ENCODE assay signal across 26 cellular contexts in the genomic region with DNA sequence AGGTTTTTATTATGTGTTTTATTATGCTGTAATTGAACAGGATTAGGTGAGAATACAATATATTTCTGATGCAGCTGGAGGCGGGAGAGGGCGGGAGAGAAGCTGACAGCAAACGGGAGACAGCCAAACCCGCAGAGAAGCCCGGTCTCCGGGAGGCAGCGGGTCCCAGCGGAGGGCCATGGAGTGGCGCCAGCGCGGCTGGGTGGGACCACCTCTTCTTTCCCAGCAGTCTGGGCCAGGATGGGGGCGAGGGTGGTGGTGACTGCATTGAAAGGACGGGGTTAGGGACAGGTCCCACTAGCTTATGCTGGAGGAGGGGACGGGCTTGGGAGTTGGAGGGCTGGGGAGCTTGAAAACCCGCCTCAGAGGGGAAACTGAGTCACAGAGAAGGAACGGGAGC. TPM values are rescaled to one million over a fixed set of nuclear protein-coding genes. Genes with fewer than 3 reads are reported as not detected.
DNase-seq lines count a peak whose midpoint lies in the region; ATAC-seq and TF ChIP-seq lines count a peak whose summit lies in the region.
"Had no signal": no experiment of that assay in that cellular context is flagged by ENCODE, and none has a peak within 500 bp of the region (broad histone marks: within the 10 kb centered on the region; RNA-seq: fewer than 3 reads in every experiment).

No MANE protein-coding gene starts in this region.

- TF ChIP-seq CTCF in endodermal cell (conservative IDR thresholded peaks at IDR 0.05) (no peak), mesothelial cell of epicardium (IDR thresholded peaks at IDR 0.05; ENCODE audit: unreplicated experiment) (no peak)

- no peak overlapping the region for H2BK5ac ChIP-seq in mesenchymal stem cell (ENCODE audit: low read depth, low read length, poor library complexity, severe bottlenecking)

- H4K8ac ChIP-seq in mesenchymal stem cell (ENCODE audit: low read length): no peak overlapping the region

- no peak overlapping the region for H2BK120ac ChIP-seq in mesenchymal stem cell (ENCODE audit: low read depth, low read length)

- H3K9me3 Mint-ChIP-seq in activated naive CD4-positive, alpha-beta T cell treated with anti-CD3 and anti-CD28 coated beads, Interleukin-2, amount 50 U/mL, for 24 hours: no peaks in the 10 kb centered on the region
- no peaks in the 10 kb centered on the region for H3K9me3 Mint-ChIP-seq in activated naive CD4-positive, alpha-beta T cell treated with anti-CD3 and anti-CD28 coated beads for 36 hours
- H3K9me3 Mint-ChIP-seq in endodermal cell: no peaks in the 10 kb centered on the region
- H3K9me3 Mint-ChIP-seq in mesothelial cell of epicardium: no peaks in the 10 kb centered on the region
- no peaks in the 10 kb centered on the region for H3K9me3 Mint-ChIP-seq in stimulated activated naive B cell treated with anti-CD40 and anti-IgM and Interleukin-4, amounts not matched to agents 10 μg/mL and 1 μg/mL and 100 μg/mL, for 72 hours
- H3K9me3 Mint-ChIP-seq: activated T-cell treated with anti-CD3 and anti-CD28 coated beads, Interleukin-2, amount 50 U/mL, for 72 hours; CD4-positive, alpha-beta T cell; effector memory CD8-positive, alpha-beta T cell; natural killer cell; stimulated activated memory B cell treated with anti-CD40 and anti-IgM and Interleukin-4, amounts not matched to agents 10 μg/mL and 1 μg/mL and 100 μg/mL, for 72 hours had no signal

- no peak overlapping the region for H4K91ac ChIP-seq in mesenchymal stem cell (ENCODE audit: low read length)

- WGBS in endodermal cell (ENCODE audit: insufficient coverage in 1 of 2, insufficient read length in 1 of 2), 2 experiments: 18 to 27% methylated on average over 12 to 16 of the region's 16 CpGs
- WGBS in mesenchymal stem cell: 15% methylated on average over 15 of the region's 16 CpGs

- H3K4me2 ChIP-seq in mesenchymal stem cell (ENCODE audit: low read length, poor library complexity, severe bottlenecking): no peak overlapping the region

- peak overlapping the region; percentile 41 for H3K27ac Mint-ChIP-seq in activated naive CD4-positive, alpha-beta T cell treated with anti-CD3 and anti-CD28 coated beads, Interleukin-2, amount 50 U/mL, for 24 hours
- H3K27ac Mint-ChIP-seq in activated naive CD4-positive, alpha-beta T cell treated with anti-CD3 and anti-CD28 coated beads for 36 hours: no peak overlapping the region
- H3K27ac Mint-ChIP-seq in endodermal cell (no peak overlapping the region), mesothelial cell of epicardium (no peak overlapping the region)
- H3K27ac Mint-ChIP-seq in stimulated activated naive B cell treated with anti-CD40 and anti-IgM and Interleukin-4, amounts not matched to agents 10 μg/mL and 1 μg/mL and 100 μg/mL, for 72 hours: no peak overlapping the region
- H3K27ac Mint-ChIP-seq: activated CD8-positive, alpha-beta memory T cell treated with anti-CD3 and anti-CD28 coated beads, Interleukin-2, amount 10 ng/mL, durations not matched to agents 7 days and 5 days; activated T-cell treated with anti-CD3 and anti-CD28 coated beads, Interleukin-2, amount 50 U/mL, for 72 hours; CD4-positive, alpha-beta T cell; effector memory CD8-positive, alpha-beta T cell; natural killer cell; stimulated activated memory B cell treated with anti-CD40 and anti-IgM and Interleukin-4, amounts not matched to agents 10 μg/mL and 1 μg/mL and 100 μg/mL, for 72 hours had no signal

- DNase-seq in activated naive CD4-positive, alpha-beta T cell treated with anti-CD3 and anti-CD28 coated beads for 36 hours: no peak
- peak; percentile 58 for DNase-seq in endodermal cell
- DNase-seq in mesothelial cell of epicardium (ENCODE audit: low spot score in 2 of 2, unreplicated experiment in 2 of 2): no peak
- DNase-seq in stimulated activated CD4-positive, alpha-beta T cell treated with anti-CD3 and anti-CD28 coated beads, Interleukin-4, amount 100 ng/mL, for 1 hour: no peak
- no peak for DNase-seq in mesenchymal stem cell
- no peak for DNase-seq in stimulated activated naive B cell treated with anti-CD40 and anti-IgM and Interleukin-4, amounts not matched to agents 10 μg/mL and 1 μg/mL and 100 μg/mL, for 72 hours
- DNase-seq: 8988T; activated CD4-positive, alpha-beta T cell treated with anti-CD3 and anti-CD28 coated beads, Interleukin-2, amount 50 U/mL, for 1 hour; activated CD8-positive, alpha-beta memory T cell treated with anti-CD3 and anti-CD28 coated beads, Interleukin-2, amount 10 ng/mL, durations not matched to agents 7 days and 5 days; activated naive CD4-positive, alpha-beta T cell treated with anti-CD3 and anti-CD28 coated beads, Interleukin-2, amount 50 U/mL, for 16 hours; activated T-cell treated with anti-CD3 and anti-CD28 coated beads, Interleukin-2, amount 50 U/mL, for 72 hours; anterior cingulate cortex; CD4-positive, alpha-beta T cell; cortex of kidney; effector memory CD8-positive, alpha-beta T cell; heart right ventricle; natural killer cell; SIG-M5; sigmoid colon; stimulated activated CD4-positive, alpha-beta T cell treated with anti-CD3 and anti-CD28 coated beads, Interleukin-4, amount 100 ng/mL, for 4 hours had no signal

- intact Hi-C loops in activated naive CD4-positive, alpha-beta T cell treated with anti-CD3 and anti-CD28 coated beads for 36 hours (cut with micrococcal nuclease): no loop called here

- H3K27ac ChIP-seq in endodermal cell (ENCODE audit: low read depth, low read length): no peak overlapping the region
- no peak overlapping the region for H3K27ac ChIP-seq in mesenchymal stem cell (ENCODE audit: low read length, poor library complexity, severe bottlenecking)
- H3K27ac ChIP-seq: heart right ventricle, sigmoid colon, suprapubic skin had no signal

- no peak overlapping the region for H3K14ac ChIP-seq in mesenchymal stem cell (ENCODE audit: low read length in 2 of 2)

- no peak overlapping the region for H3K4me3 ChIP-seq in endodermal cell (ENCODE audit: low read length)
- no peak overlapping the region for H3K4me3 ChIP-seq in mesenchymal stem cell (ENCODE audit: insufficient read depth in 1 of 2, low read depth in 1 of 2, low read length in 2 of 2)
- H3K4me3 ChIP-seq: GM12878, heart right ventricle, K562, sigmoid colon, suprapubic skin had no signal

- H2BK15ac ChIP-seq in mesenchymal stem cell (ENCODE audit: low read depth, poor library complexity, severe bottlenecking): no peak overlapping the region

- no peak overlapping the region for H2AFZ ChIP-seq in mesenchymal stem cell (ENCODE audit: low read depth, low read length)

- H3K27me3 ChIP-seq in endodermal cell (ENCODE audit: control insufficient read depth, insufficient read depth, low read length, poor library complexity, severe bottlenecking): peaks cover 83% of the 10 kb centered on the region
- peaks cover 46 to 50% of the 10 kb centered on the region in 2 experiments for H3K27me3 ChIP-seq in mesenchymal stem cell (ENCODE audit: control insufficient read depth in 1 of 2, insufficient read depth in 1 of 2, low read length in 2 of 2)

- no peaks in the 10 kb centered on the region for H3K79me1 ChIP-seq in mesenchymal stem cell (replicated peaks; ENCODE audit: low read length, poor library complexity, severe bottlenecking)

- no peaks in the 10 kb centered on the region for H3K36me3 ChIP-seq in endodermal cell (ENCODE audit: control insufficient read depth, insufficient read depth, low read length)
- H3K36me3 ChIP-seq in mesenchymal stem cell (ENCODE audit: control insufficient read depth in 1 of 2, insufficient read depth in 2 of 2, low read depth in 1 of 2, low read length in 2 of 2): no peaks in the 10 kb centered on the region
- H3K36me3 ChIP-seq: heart right ventricle, sigmoid colon, suprapubic skin had no signal

- peak overlapping the region in 1 of 2 experiments; percentile 3 for H3K23ac ChIP-seq in mesenchymal stem cell (ENCODE audit: low read length in 2 of 2)

- H2AK5ac ChIP-seq in mesenchymal stem cell (ENCODE audit: low read length, severe bottlenecking): no peak overlapping the region

- ATAC-seq in GM19452 (IDR thresholded peaks at IDR 0.05; ENCODE audit: unreplicated experiment): no peak
- ATAC-seq in stimulated activated naive B cell treated with anti-CD40 and anti-IgM and Interleukin-4, amounts not matched to agents 10 μg/mL and 1 μg/mL and 100 μg/mL, for 72 hours (replicated peaks): no peak
- ATAC-seq: activated CD8-positive, alpha-beta memory T cell treated with anti-CD3 and anti-CD28 coated beads, Interleukin-2, amount 10 ng/mL, durations not matched to agents 7 days and 5 days; activated T-cell treated with anti-CD3 and anti-CD28 coated beads, Interleukin-2, amount 50 U/mL, for 72 hours; effector memory CD8-positive, alpha-beta T cell; GM12878; heart right ventricle; K562; natural killer cell; stimulated activated memory B cell treated with anti-CD40 and anti-IgM and Interleukin-4, amounts not matched to agents 10 μg/mL and 1 μg/mL and 100 μg/mL, for 72 hours had no signal

- H3K9me3 ChIP-seq in endodermal cell (ENCODE audit: control insufficient read depth, low read length) (no peaks in the 10 kb centered on the region), mesenchymal stem cell (ENCODE audit: control insufficient read depth, low read length) (no peaks in the 10 kb centered on the region)
- H3K9me3 ChIP-seq: heart right ventricle, sigmoid colon, suprapubic skin had no signal

- H3K36me3 Mint-ChIP-seq in activated naive CD4-positive, alpha-beta T cell treated with anti-CD3 and anti-CD28 coated beads, Interleukin-2, amount 50 U/mL, for 24 hours: peaks cover 1% of the 10 kb centered on the region
- H3K36me3 Mint-ChIP-seq in activated naive CD4-positive, alpha-beta T cell treated with anti-CD3 and anti-CD28 coated beads for 36 hours (ENCODE audit: low read depth): no peaks in the 10 kb centered on the region
- no peaks in the 10 kb centered on the region for H3K36me3 Mint-ChIP-seq in endodermal cell (ENCODE audit: low read depth)
- H3K36me3 Mint-ChIP-seq in mesothelial cell of epicardium: no peaks in the 10 kb centered on the region
- no peaks in the 10 kb centered on the region for H3K36me3 Mint-ChIP-seq in stimulated activated naive B cell treated with anti-CD40 and anti-IgM and Interleukin-4, amounts not matched to agents 10 μg/mL and 1 μg/mL and 100 μg/mL, for 72 hours
- H3K36me3 Mint-ChIP-seq: activated CD8-positive, alpha-beta memory T cell treated with anti-CD3 and anti-CD28 coated beads, Interleukin-2, amount 10 ng/mL, durations not matched to agents 7 days and 5 days; natural killer cell; stimulated activated memory B cell treated with anti-CD40 and anti-IgM and Interleukin-4, amounts not matched to agents 10 μg/mL and 1 μg/mL and 100 μg/mL, for 72 hours had no signal

- no peak overlapping the region for H3K18ac ChIP-seq in mesenchymal stem cell (ENCODE audit: low read depth in 1 of 2, low read length in 2 of 2)

- H3K9ac ChIP-seq in endodermal cell (ENCODE audit: extremely low read depth, low read length, poor library complexity, severe bottlenecking) (no peak overlapping the region), mesenchymal stem cell (ENCODE audit: low read length) (no peak overlapping the region)

- peaks cover 29% of the 10 kb centered on the region for H3K27me3 Mint-ChIP-seq in activated naive CD4-positive, alpha-beta T cell treated with anti-CD3 and anti-CD28 coated beads, Interleukin-2, amount 50 U/mL, for 24 hours
- H3K27me3 Mint-ChIP-seq in activated naive CD4-positive, alpha-beta T cell treated with anti-CD3 and anti-CD28 coated beads for 36 hours (ENCODE audit: low read depth): peaks cover 48% of the 10 kb centered on the region
- peaks cover 84% of the 10 kb centered on the region for H3K27me3 Mint-ChIP-seq in endodermal cell (ENCODE audit: insufficient read depth)
- H3K27me3 Mint-ChIP-seq in mesothelial cell of epicardium (ENCODE audit: low read depth): peaks cover 65% of the 10 kb centered on the region
- H3K27me3 Mint-ChIP-seq in stimulated activated naive B cell treated with anti-CD40 and anti-IgM and Interleukin-4, amounts not matched to agents 10 μg/mL and 1 μg/mL and 100 μg/mL, for 72 hours: peaks cover 51 to 53% of the 10 kb centered on the region in 2 donors

- no peak overlapping the region for H3K4ac ChIP-seq in mesenchymal stem cell (ENCODE audit: low read depth in 1 of 2, low read length in 2 of 2)

- no peaks in the 10 kb centered on the region for H3K4me1 ChIP-seq in endodermal cell (ENCODE audit: control insufficient read depth, insufficient read depth, low read length)
- H3K4me1 ChIP-seq in mesenchymal stem cell (ENCODE audit: control insufficient read depth, insufficient read depth, low read depth, low read length): peaks cover 21% of the 10 kb centered on the region

- no peak overlapping the region for H2BK12ac ChIP-seq in mesenchymal stem cell (ENCODE audit: low read length in 2 of 2)

- CTCF ChIA-PET in activated naive CD4-positive, alpha-beta T cell treated with anti-CD3 and anti-CD28 coated beads for 36 hours (lab: Charles Lee): interaction anchor here (0.7 to 16.3 kb wide), 4 partner anchors 8 to 102 kb away, joined by 3 to 326 read pairs (median 5); a partner anchor contains a TSS

- peaks cover 35% of the 10 kb centered on the region for H3K4me1 Mint-ChIP-seq in activated naive CD4-positive, alpha-beta T cell treated with anti-CD3 and anti-CD28 coated beads, Interleukin-2, amount 50 U/mL, for 24 hours
- peaks cover 20% of the 10 kb centered on the region for H3K4me1 Mint-ChIP-seq in activated naive CD4-positive, alpha-beta T cell treated with anti-CD3 and anti-CD28 coated beads for 36 hours (ENCODE audit: low read depth)
- H3K4me1 Mint-ChIP-seq in endodermal cell (peaks cover 32% of the 10 kb centered on the region), mesothelial cell of epicardium (peaks cover 46% of the 10 kb centered on the region)
- H3K4me1 Mint-ChIP-seq in stimulated activated naive B cell treated with anti-CD40 and anti-IgM and Interleukin-4, amounts not matched to agents 10 μg/mL and 1 μg/mL and 100 μg/mL, for 72 hours: peaks cover 22 to 43% of the 10 kb centered on the region in 2 donors

- H3K4me3 Mint-ChIP-seq in activated naive CD4-positive, alpha-beta T cell treated with anti-CD3 and anti-CD28 coated beads, Interleukin-2, amount 50 U/mL, for 24 hours: no peak overlapping the region
- no peak overlapping the region for H3K4me3 Mint-ChIP-seq in activated naive CD4-positive, alpha-beta T cell treated with anti-CD3 and anti-CD28 coated beads for 36 hours
- H3K4me3 Mint-ChIP-seq in endodermal cell (peak overlapping the region; percentile 36), mesothelial cell of epicardium (peak overlapping the region; percentile 31)
- no peak overlapping the region for H3K4me3 Mint-ChIP-seq in stimulated activated naive B cell treated with anti-CD40 and anti-IgM and Interleukin-4, amounts not matched to agents 10 μg/mL and 1 μg/mL and 100 μg/mL, for 72 hours
- H3K4me3 Mint-ChIP-seq: activated CD8-positive, alpha-beta memory T cell treated with anti-CD3 and anti-CD28 coated beads, Interleukin-2, amount 10 ng/mL, durations not matched to agents 7 days and 5 days; activated T-cell treated with anti-CD3 and anti-CD28 coated beads, Interleukin-2, amount 50 U/mL, for 72 hours; CD4-positive, alpha-beta T cell; effector memory CD8-positive, alpha-beta T cell; natural killer cell; stimulated activated memory B cell treated with anti-CD40 and anti-IgM and Interleukin-4, amounts not matched to agents 10 μg/mL and 1 μg/mL and 100 μg/mL, for 72 hours had no signal

RNA-seq across cellular contexts. Expression of a gene that starts 14.5 kb away (rescaled TPM):
- total RNA-seq in activated naive CD4-positive, alpha-beta T cell treated with anti-CD3 and anti-CD28 coated beads for 36 hours: under 1 TPM; 0.52 to 0.62 TPM
- total RNA-seq in endodermal cell (10 to 100 TPM in 1 of 2 donors, 1 to 10 TPM in 1; 5.2 to 10.0 TPM), mesothelial cell of epicardium (15.9 to 17.5 TPM (median 16.8 TPM) in 3 replicates)
- polyA plus RNA-seq in endodermal cell (2013, experiment 1 of 2): 3.3 TPM
- 3.4 TPM for polyA plus RNA-seq in endodermal cell (2013, experiment 2 of 2)
- 4.4 TPM for polyA plus RNA-seq in mesenchymal stem cell (2013, experiment 1 of 2)
- 3.9 TPM for polyA plus RNA-seq in mesenchymal stem cell (2013, experiment 2 of 2)
- total RNA-seq: CD4-positive, alpha-beta T cell had no signal

RNA-seq across cellular contexts. Expression of a gene that starts 16.2 kb away (rescaled TPM):
- total RNA-seq in activated naive CD4-positive, alpha-beta T cell treated with anti-CD3 and anti-CD28 coated beads for 36 hours: 10 to 100 TPM; 15.7 to 17.1 TPM
- 1 to 10 TPM; 1.8 to 2.1 TPM for total RNA-seq in endodermal cell
- polyA plus RNA-seq in endodermal cell (2013, experiment 1 of 2): 3.2 TPM
- polyA plus RNA-seq in endodermal cell (2013, experiment 2 of 2): 4.1 TPM
- 14.8 to 17.4 TPM (median 17.1 TPM) in 3 replicates for total RNA-seq in mesothelial cell of epicardium
- polyA plus RNA-seq in mesenchymal stem cell (2013, experiment 1 of 2): 99.8 TPM
- 93.2 TPM for polyA plus RNA-seq in mesenchymal stem cell (2013, experiment 2 of 2)

RNA-seq across cellular contexts. Expression of a gene that starts 16.3 kb away (rescaled TPM):
- total RNA-seq in activated naive CD4-positive, alpha-beta T cell treated with anti-CD3 and anti-CD28 coated beads for 36 hours: under 1 TPM; 0.37 to 0.62 TPM
- total RNA-seq in endodermal cell: 1 to 10 TPM in 1 of 2 donors, under 1 TPM in 1; 0.49 to 1.1 TPM
- 0.53 TPM for polyA plus RNA-seq in endodermal cell (2013, experiment 1 of 2)
- 0.50 TPM for polyA plus RNA-seq in endodermal cell (2013, experiment 2 of 2)
- 1.2 to 1.8 TPM (median 1.8 TPM) in 3 replicates for total RNA-seq in mesothelial cell of epicardium
- 1.3 TPM for polyA plus RNA-seq in mesenchymal stem cell (2013, experiment 1 of 2)
- polyA plus RNA-seq in mesenchymal stem cell (2013, experiment 2 of 2): 1.0 TPM
- total RNA-seq: GM12878 had no signal

RNA-seq across cellular contexts. Expression of a gene that starts 47.7 kb away (rescaled TPM):
- total RNA-seq in activated naive CD4-positive, alpha-beta T cell treated with anti-CD3 and anti-CD28 coated beads for 36 hours: 1 to 10 TPM; 8.3 to 8.9 TPM
- total RNA-seq in endodermal cell (10 to 100 TPM; 76.8 to 85.9 TPM), mesothelial cell of epicardium (107 to 111 TPM (median 110 TPM) in 3 replicates)
- 81.0 TPM for polyA plus RNA-seq in endodermal cell (2013, experiment 1 of 2)
- polyA plus RNA-seq in endodermal cell (2013, experiment 2 of 2): 75.3 TPM
- polyA plus RNA-seq in mesenchymal stem cell (2013, experiment 1 of 2): 89.8 TPM
- 87.3 TPM for polyA plus RNA-seq in mesenchymal stem cell (2013, experiment 2 of 2)

RNA-seq across cellular contexts. Expression of a gene that starts 59.9 kb away (rescaled TPM):
- total RNA-seq in activated naive CD4-positive, alpha-beta T cell treated with anti-CD3 and anti-CD28 coated beads for 36 hours: 10 to 100 TPM; 10.4 to 11.4 TPM
- total RNA-seq in endodermal cell: 10 to 100 TPM; 11.2 to 15.1 TPM
- 13.7 TPM for polyA plus RNA-seq in endodermal cell (2013, experiment 1 of 2)
- 11.1 TPM for polyA plus RNA-seq in endodermal cell (2013, experiment 2 of 2)
- total RNA-seq in mesothelial cell of epicardium: 11.7 to 13.9 TPM (median 12.4 TPM) in 3 replicates
- 2.6 TPM for polyA plus RNA-seq in mesenchymal stem cell (2013, experiment 1 of 2)
- polyA plus RNA-seq in mesenchymal stem cell (2013, experiment 2 of 2): 2.5 TPM

Comparison
In these comparisons a context has a peak if more than half of its experiments do, and no peak if none do; other contexts are left out.
1. H3K4me3 Mint-ChIP-seq: peak in endodermal cell (single experiment) and mesothelial cell of epicardium (single experiment); none in activated naive CD4-positive, alpha-beta T cell treated with anti-CD3 and anti-CD28 coated beads, Interleukin-2, amount 50 U/mL, for 24 hours (single experiment), activated naive CD4-positive, alpha-beta T cell treated with anti-CD3 and anti-CD28 coated beads for 36 hours (single experiment) and stimulated activated naive B cell treated with anti-CD40 and anti-IgM and Interleukin-4, amounts not matched to agents 10 μg/mL and 1 μg/mL and 100 μg/mL, for 72 hours (0 of 2).